ENCODE assay signal across 10 cellular contexts in the genomic region with DNA sequence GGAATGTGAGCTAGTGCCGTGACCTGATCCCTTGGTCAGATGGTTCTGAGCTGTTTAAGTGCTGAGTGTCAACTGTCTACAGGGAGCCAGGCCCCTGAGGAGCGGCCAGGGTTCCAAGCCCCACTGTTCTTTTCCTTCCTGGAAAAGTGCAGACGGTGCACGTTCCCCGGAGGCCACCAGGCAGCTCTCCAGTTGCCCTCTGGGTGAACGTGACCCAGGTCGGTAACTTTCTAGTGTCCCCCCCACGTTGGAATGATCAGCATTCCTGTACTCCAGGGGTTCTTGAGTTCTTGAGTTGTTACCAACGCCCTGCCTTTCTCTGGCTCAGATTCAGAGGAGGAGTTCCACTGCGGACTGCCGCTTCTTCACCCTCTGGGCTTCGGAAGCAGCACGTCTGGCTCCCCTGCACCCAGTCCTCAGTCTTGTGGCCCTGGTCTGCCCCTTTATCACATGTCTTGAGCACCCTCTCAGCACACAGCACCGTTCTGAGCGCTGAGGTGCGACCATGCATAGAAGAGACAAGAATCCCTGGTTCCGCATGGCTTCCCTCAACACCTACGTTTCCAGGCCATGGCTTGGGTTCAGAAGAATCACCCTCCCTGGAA.
DNase-seq lines count a peak whose midpoint lies in the region; ATAC-seq, FAIRE-seq and TF ChIP-seq lines count a peak whose summit lies in the region.
"Had no signal": no experiment of that assay in that cellular context is flagged by ENCODE, and none has a peak within 500 bp of the region (broad histone marks: within the 10 kb centered on the region; RNA-seq: fewer than 3 reads in every experiment).

No MANE protein-coding gene starts in this region.

- BruUV-seq in OCI-LY7 (replicated peaks; lab: Mats Ljungman, UMichigan) = no TSS peak

- peak overlapping the region; percentile 94 to 98 (median 97) for H3K27ac Mint-ChIP-seq in nephron
- H3K27ac Mint-ChIP-seq in activated T-cell treated with anti-CD3 and anti-CD28 coated beads, Interleukin-2, amount 50 U/mL, for 72 hours = no peak overlapping the region
- H3K27ac Mint-ChIP-seq: HFFc6 had no signal

- intact Hi-C loops in OCI-LY7 (cut with micrococcal nuclease; ENCODE audit: unreplicated experiment) = no loop called here

- H3K4me1 ChIP-seq in A549 = peaks cover 45% of the 10 kb centered on the region
- H3K4me1 ChIP-seq in OCI-LY7 (ENCODE audit: insufficient read depth, low read length, poor library complexity, severe bottlenecking) = peaks cover 7% of the 10 kb centered on the region

- H3K9me3 Mint-ChIP-seq in nephron = peaks cover 2% of the 10 kb centered on the region
- no peaks in the 10 kb centered on the region for H3K9me3 Mint-ChIP-seq in activated T-cell treated with anti-CD3 and anti-CD28 coated beads, Interleukin-2, amount 50 U/mL, for 72 hours
- H3K9me3 Mint-ChIP-seq: HFFc6 had no signal

- no peaks in the 10 kb centered on the region for H3K36me3 ChIP-seq in OCI-LY7 (ENCODE audit: insufficient read depth, low read length)

- ATAC-seq in A549 = peak; percentile 19 to 79; a peak in 3 of 6 replicates
- ATAC-seq in activated T-cell treated with anti-CD3 and anti-CD28 coated beads, Interleukin-2, amount 50 U/mL, for 72 hours (replicated peaks in 1 of 2) = no peak
- ATAC-seq in GM19035 (IDR thresholded peaks at IDR 0.05; ENCODE audit: unreplicated experiment) = no peak
- ATAC-seq in GM19463 (IDR thresholded peaks at IDR 0.05; ENCODE audit: unreplicated experiment) = no peak

- TF ChIP-seq POLR2A in A549 (IDR thresholded peaks at IDR 0.05; ENCODE audit: low read length) (no peak), erythroblast (IDR thresholded peaks at IDR 0.05; ENCODE audit: low read length) (no peak)

- DNase-seq in A549 (ENCODE audit: low read depth in 1 of 2, low spot score in 1 of 2) (peak; percentile 9 to 58), OCI-LY7 (ENCODE audit: low spot score) (peak; percentile 5), fibroblast of mammary gland (ENCODE audit: low read depth) (peak; percentile 45), erythroblast (lab: John Stamatoyannopoulos, UW) (no peak)
- no peak for DNase-seq in activated T-cell treated with anti-CD3 and anti-CD28 coated beads, Interleukin-2, amount 50 U/mL, for 72 hours
- DNase-seq: HFFc6, NCI-H1092 treated with DMSO at 0.1 percent for 48 hours had no signal

- H2AFZ ChIP-seq in OCI-LY7 (ENCODE audit: low read length) = no peak overlapping the region

- no peaks in the 10 kb centered on the region for H3K9me2 ChIP-seq in OCI-LY7 (ENCODE audit: insufficient read depth, low read length)

- no peaks in the 10 kb centered on the region for H4K20me1 ChIP-seq in OCI-LY7 (ENCODE audit: insufficient read depth, low read length)

- 0 out of 5 replicates have a peak, but pooled peaks of 1 of the 2 experiments have one; percentile 44 for TF ChIP-seq EP300 in A549 (IDR thresholded peaks at IDR 0.05)

- H3K27me3 Mint-ChIP-seq in nephron (ENCODE audit: low read depth) = peaks cover 1% of the 10 kb centered on the region
- no peaks in the 10 kb centered on the region for H3K27me3 Mint-ChIP-seq in activated T-cell treated with anti-CD3 and anti-CD28 coated beads, Interleukin-2, amount 50 U/mL, for 72 hours (ENCODE audit: low read depth)

- peak overlapping the region in 1 of 3 experiments; percentile 16 for H3K4me3 Mint-ChIP-seq in nephron
- H3K4me3 Mint-ChIP-seq in activated T-cell treated with anti-CD3 and anti-CD28 coated beads, Interleukin-2, amount 50 U/mL, for 72 hours = no peak overlapping the region
- H3K4me3 Mint-ChIP-seq: HFFc6 had no signal

- FAIRE-seq in A549 (lab: Jason Lieb, UNC) = no peak

- H3K4me1 Mint-ChIP-seq in nephron = peaks cover 78% of the 10 kb centered on the region
- peaks cover 14% of the 10 kb centered on the region for H3K4me1 Mint-ChIP-seq in activated T-cell treated with anti-CD3 and anti-CD28 coated beads, Interleukin-2, amount 50 U/mL, for 72 hours (ENCODE audit: low read depth)

- WGBS in A549 (ENCODE audit: missing lambda C conversion rate) = 54% methylated on average over 15 of the region's 18 CpGs

- peak overlapping the region; percentile 68 to 78 for H3K27ac ChIP-seq in A549
- H3K27ac ChIP-seq in OCI-LY7 (ENCODE audit: low read depth, low read length, poor library complexity, severe bottlenecking) = no peak overlapping the region

- TF ChIP-seq CTCF in A549 (IDR thresholded peaks at IDR 0.05) (no peak), OCI-LY7 (conservative IDR thresholded peaks at IDR 0.05; ENCODE audit: low read length) (no peak), fibroblast of mammary gland (conservative IDR thresholded peaks at IDR 0.05; ENCODE audit: control insufficient read depth, insufficient read depth, low read depth, low read length) (no peak), nephron (IDR thresholded peaks at IDR 0.05; ENCODE audit: unreplicated experiment in 3 of 3) (no peak)

- CTCF ChIA-PET in A549 (lab: Yijun Ruan, JAX) (interaction anchor here (0.7 to 1.0 kb wide), 2 partner anchors 8 to 16 kb away, joined by 3 to 4 read pairs; no protein-coding TSS in a partner anchor), OCI-LY7 (lab: Charles Lee; ENCODE audit: unreplicated experiment) (no interaction called here)

- H3K4me2 ChIP-seq in A549 (peak overlapping the region; percentile 39; the same call in 2 of the 3 replicates), OCI-LY7 (ENCODE audit: low read length) (no peak overlapping the region)

- peaks cover 3% of the 10 kb centered on the region; the same call in 2 of the 3 replicates for H3K9me3 ChIP-seq in A549
- H3K9me3 ChIP-seq in OCI-LY7 (ENCODE audit: low read length) = no peaks in the 10 kb centered on the region

- no peaks in the 10 kb centered on the region for H3K79me2 ChIP-seq in OCI-LY7 (ENCODE audit: insufficient read depth, low read depth, low read length)

- no peak for TF ChIP-seq RAD21 in A549 (conservative IDR thresholded peaks at IDR 0.05 in 1 of 2, IDR thresholded peaks at IDR 0.05 in 1 of 2)

- H3K4me3 ChIP-seq in A549 = no peak overlapping the region
- H3K4me3 ChIP-seq in OCI-LY7 (ENCODE audit: low read depth, low read length, poor library complexity, severe bottlenecking) = no peak overlapping the region
- H3K4me3 ChIP-seq in fibroblast of mammary gland (ENCODE audit: control insufficient read depth, low read depth, low read length) = no peak overlapping the region

- peaks cover 38% of the 10 kb centered on the region for H3K36me3 Mint-ChIP-seq in nephron (ENCODE audit: low read depth)
- H3K36me3 Mint-ChIP-seq in activated T-cell treated with anti-CD3 and anti-CD28 coated beads, Interleukin-2, amount 50 U/mL, for 72 hours (ENCODE audit: insufficient read depth in 2 of 2) = peaks cover 0 to 2% of the 10 kb centered on the region in 2 donors

- POLR2A ChIA-PET in A549 (lab: Yijun Ruan, JAX) = no interaction called here
- POLR2A ChIA-PET in OCI-LY7 (lab: Charles Lee) = no interaction called here

TF ChIP-seq in A549, 52 proteins besides CTCF, POLR2A, EP300 and RAD21:
- TF ChIP-seq HEYL (CRISPR knock-in tag; IDR thresholded peaks at IDR 0.05) (no peak), NPAS2 (CRISPR knock-in tag; IDR thresholded peaks at IDR 0.05; ENCODE audit: borderline replicate concordance) (no peak), MAFK (IDR thresholded peaks at IDR 0.05; ENCODE audit: partially characterized antibody) (peak; percentile 46), GATA3 (IDR thresholded peaks at IDR 0.05; ENCODE audit: borderline replicate concordance) (peak; percentile 54; the same call in 1 of the 2 replicates)
TF ChIP-seq in A549: peak in this region for 2.

Comparison
In these comparisons a context has a peak if more than half of its experiments do, and no peak if none do; other contexts are left out.
1. ATAC-seq: peak in A549 (2 of 2); none in activated T-cell treated with anti-CD3 and anti-CD28 coated beads, Interleukin-2, amount 50 U/mL, for 72 hours (0 of 2), GM19035 (single experiment) and GM19463 (single experiment).
2. DNase-seq: peak in A549 (2 of 2), OCI-LY7 (single experiment) and fibroblast of mammary gland (single experiment); none in activated T-cell treated with anti-CD3 and anti-CD28 coated beads, Interleukin-2, amount 50 U/mL, for 72 hours (0 of 2) and erythroblast (0 of 2).